18 cellular contexts compared by ENCODE assay signal in genomic region chr4:57055873-57056272, GRCh38. TPM values are rescaled to one million over a fixed set of nuclear protein-coding genes. Genes with fewer than 3 reads are reported as not detected.
DNase-seq lines count a peak whose midpoint lies in the region; ATAC-seq and TF ChIP-seq lines count a peak whose summit lies in the region.
"Had no signal": no experiment of that assay in that cellular context is flagged by ENCODE, and none has a peak within 500 bp of the region (broad histone marks: within the 10 kb centered on the region; RNA-seq: fewer than 3 reads in every experiment).

No MANE protein-coding gene starts in this region.

- in situ Hi-C loops in brain microvascular endothelial cell (cut with HindIII; ENCODE audit: low pct_ligation_motif_present, low sequenced_read_pairs) = no loop called here

- H2AK5ac ChIP-seq in trophoblast cell (ENCODE audit: low read length) = no peak overlapping the region

- no peaks in the 10 kb centered on the region for H3K27me3 ChIP-seq in brain microvascular endothelial cell (replicated peaks)
- no peaks in the 10 kb centered on the region for H3K27me3 ChIP-seq in trophoblast cell (ENCODE audit: insufficient read depth, low read length)
- H3K27me3 ChIP-seq in CD8-positive, alpha-beta memory T cell (ENCODE audit: insufficient read depth, low read length, poor library complexity, severe bottlenecking) = no peaks in the 10 kb centered on the region

- no peak for ATAC-seq in GM21825 (IDR thresholded peaks at IDR 0.05; ENCODE audit: unreplicated experiment)
- ATAC-seq: mucosa of descending colon; stimulated activated memory B cell treated with anti-CD40 and anti-IgM and Interleukin-4, amounts not matched to agents 10 μg/mL and 1 μg/mL and 100 μg/mL, for 72 hours had no signal

- H3K14ac ChIP-seq in trophoblast cell (ENCODE audit: low read length) = no peak overlapping the region

- H3K27ac ChIP-seq in brain microvascular endothelial cell = peak overlapping the region; percentile 41
- H3K27ac ChIP-seq in trophoblast cell (ENCODE audit: low read depth, low read length) = peak overlapping the region; percentile 100
- H3K27ac ChIP-seq in CD8-positive, alpha-beta memory T cell (ENCODE audit: low read depth, low read length) = no peak overlapping the region
- H3K27ac ChIP-seq: KMS-11 had no signal

- H2BK12ac ChIP-seq in trophoblast cell (ENCODE audit: low read length) = no peak overlapping the region

- CTCF ChIA-PET in CD8-positive, alpha-beta memory T cell (lab: Charles Lee) = no interaction called here

- H3K4me3 Mint-ChIP-seq in CD8-positive, alpha-beta memory T cell = no peak overlapping the region
- H3K4me3 Mint-ChIP-seq: activated naive CD4-positive, alpha-beta T cell treated with anti-CD3 and anti-CD28 coated beads, Interleukin-2, amount 50 U/mL, for 24 hours; stimulated activated memory B cell treated with anti-CD40 and anti-IgM and Interleukin-4, amounts not matched to agents 10 μg/mL and 1 μg/mL and 100 μg/mL, for 72 hours had no signal

- no peak overlapping the region for H3K4ac ChIP-seq in trophoblast cell (ENCODE audit: low read depth, low read length)

- no peak overlapping the region for H3K9ac ChIP-seq in trophoblast cell (ENCODE audit: low read length)
- H3K9ac ChIP-seq: KMS-11 had no signal

- no peak overlapping the region for H3K4me2 ChIP-seq in trophoblast cell (ENCODE audit: low read length)
- H3K4me2 ChIP-seq: KMS-11 had no signal

- H3K4me3 ChIP-seq in brain microvascular endothelial cell (ENCODE audit: low read depth, low read length) (no peak overlapping the region), trophoblast cell (ENCODE audit: low read depth, low read length) (no peak overlapping the region)
- H3K4me3 ChIP-seq in CD8-positive, alpha-beta memory T cell (ENCODE audit: low read length) = no peak overlapping the region
- H3K4me3 ChIP-seq: mucosa of descending colon had no signal

- H3K4me1 ChIP-seq in trophoblast cell (ENCODE audit: control insufficient read depth in 1 of 2, insufficient read depth in 2 of 2, low read length in 2 of 2) = peaks cover 21 to 23% of the 10 kb centered on the region in 2 experiments
- no peaks in the 10 kb centered on the region for H3K4me1 ChIP-seq in CD8-positive, alpha-beta memory T cell (ENCODE audit: insufficient read depth, low read length)

- peak overlapping the region; percentile 97 for H4K91ac ChIP-seq in trophoblast cell (ENCODE audit: low read depth, low read length)

- no peaks in the 10 kb centered on the region for H3K9me3 ChIP-seq in trophoblast cell (ENCODE audit: insufficient read depth, low read depth, low read length)
- no peaks in the 10 kb centered on the region for H3K9me3 ChIP-seq in CD8-positive, alpha-beta memory T cell (ENCODE audit: low read length)
- H3K9me3 ChIP-seq: mucosa of descending colon had no signal

- peak overlapping the region; percentile 84 for H2BK120ac ChIP-seq in trophoblast cell (ENCODE audit: insufficient read depth, low read length, poor library complexity)

- H3K9me3 Mint-ChIP-seq in CD8-positive, alpha-beta memory T cell = peaks cover 0 to 2% (median 0%) of the 10 kb centered on the region in 5 donors
- H3K9me3 Mint-ChIP-seq: activated naive CD4-positive, alpha-beta T cell treated with anti-CD3 and anti-CD28 coated beads, Interleukin-2, amount 50 U/mL, for 24 hours; stimulated activated memory B cell treated with anti-CD40 and anti-IgM and Interleukin-4, amounts not matched to agents 10 μg/mL and 1 μg/mL and 100 μg/mL, for 72 hours had no signal

- no peaks in the 10 kb centered on the region for H3K36me3 Mint-ChIP-seq in CD8-positive, alpha-beta memory T cell
- H3K36me3 Mint-ChIP-seq: activated naive CD4-positive, alpha-beta T cell treated with anti-CD3 and anti-CD28 coated beads, Interleukin-2, amount 50 U/mL, for 24 hours; stimulated activated memory B cell treated with anti-CD40 and anti-IgM and Interleukin-4, amounts not matched to agents 10 μg/mL and 1 μg/mL and 100 μg/mL, for 72 hours had no signal

- peak overlapping the region; percentile 89 for H2BK5ac ChIP-seq in trophoblast cell (ENCODE audit: low read depth, low read length, poor library complexity)

- DNase-seq in DMS79 (lab: John Stamatoyannopoulos, UW) (peak; percentile 6), brain microvascular endothelial cell (no peak), islet precursor cell (peak; percentile 95), trophoblast cell (no peak), SHP77 treated with DMSO at 0.1 percent for 48 hours (lab: John Stamatoyannopoulos, UW) (no peak)
- DNase-seq in activated T-cell treated with anti-CD3 and anti-CD28 coated beads, Interleukin-2, amount 50 U/mL, for 48 hours = no peak
- no peak for DNase-seq in CD8-positive, alpha-beta memory T cell
- DNase-seq: activated CD4-positive, alpha-beta T cell treated with anti-CD3 and anti-CD28 coated beads for 1 hour; activated CD8-positive, alpha-beta memory T cell treated with anti-CD3 and anti-CD28 coated beads, Interleukin-2, amount 50 U/mL, for 48 hours; COR-L47; mucosa of descending colon; NCI-H1436 treated with DMSO at 0.1 percent for 48 hours; NCI-H524 treated with DMSO at 0.1 percent for 48 hours had no signal

- peak overlapping the region; percentile 2 for H3K18ac ChIP-seq in trophoblast cell (ENCODE audit: low read length)

- peaks cover 70% of the 10 kb centered on the region for H3K36me3 ChIP-seq in brain microvascular endothelial cell (replicated peaks)
- H3K36me3 ChIP-seq in trophoblast cell (ENCODE audit: control insufficient read depth in 1 of 2, insufficient read depth in 2 of 2, low read length in 2 of 2) = peaks cover 8 to 14% of the 10 kb centered on the region in 2 experiments
- H3K36me3 ChIP-seq in CD8-positive, alpha-beta memory T cell (ENCODE audit: insufficient read depth, low read length) = no peaks in the 10 kb centered on the region

- H4K12ac ChIP-seq in trophoblast cell (ENCODE audit: low read depth, low read length) = no peak overlapping the region

- H3K79me1 ChIP-seq in trophoblast cell (ENCODE audit: low read length) = peaks cover 57% of the 10 kb centered on the region

- H3K23ac ChIP-seq in trophoblast cell (ENCODE audit: low read length) = no peak overlapping the region

- no peak overlapping the region for H3K27ac Mint-ChIP-seq in CD8-positive, alpha-beta memory T cell
- H3K27ac Mint-ChIP-seq: activated naive CD4-positive, alpha-beta T cell treated with anti-CD3 and anti-CD28 coated beads, Interleukin-2, amount 50 U/mL, for 24 hours; stimulated activated memory B cell treated with anti-CD40 and anti-IgM and Interleukin-4, amounts not matched to agents 10 μg/mL and 1 μg/mL and 100 μg/mL, for 72 hours had no signal

- no peak overlapping the region for H2AFZ ChIP-seq in trophoblast cell (ENCODE audit: insufficient read depth, low read length, poor library complexity)

- no peak for TF ChIP-seq CTCF in brain microvascular endothelial cell (IDR thresholded peaks at IDR 0.05; ENCODE audit: low read depth, low read length, missing control alignments)

- H3K4me1 Mint-ChIP-seq in CD8-positive, alpha-beta memory T cell = no peaks in the 10 kb centered on the region
- H3K4me1 Mint-ChIP-seq: activated naive CD4-positive, alpha-beta T cell treated with anti-CD3 and anti-CD28 coated beads, Interleukin-2, amount 50 U/mL, for 24 hours; stimulated activated memory B cell treated with anti-CD40 and anti-IgM and Interleukin-4, amounts not matched to agents 10 μg/mL and 1 μg/mL and 100 μg/mL, for 72 hours had no signal

- POLR2A ChIA-PET in CD8-positive, alpha-beta memory T cell (lab: Charles Lee) = no interaction called here

- no CpG with 5 or more reads among the region's 14 CpGs for WGBS in trophoblast cell (ENCODE audit: extremely low coverage, insufficient coverage, insufficient read length)

- H3K27me3 Mint-ChIP-seq in CD8-positive, alpha-beta memory T cell = peaks cover 24 to 53% of the 10 kb centered on the region in 2 donors

- H3K79me2 ChIP-seq in trophoblast cell (ENCODE audit: control insufficient read depth, insufficient read depth, low read length, poor library complexity) = peaks cover 15% of the 10 kb centered on the region

- no peak overlapping the region for H4K8ac ChIP-seq in trophoblast cell (ENCODE audit: low read depth, low read length)

RNA-seq across cellular contexts. Expression of gene IGFBP7, which starts 54.3 kb away (rescaled TPM):
- polyA plus RNA-seq in trophoblast cell (2013) = 821 and 869 TPM in 2 replicates
- total RNA-seq in CD8-positive, alpha-beta memory T cell = not detected
- not detected for polyA plus RNA-seq in CD8-positive, alpha-beta memory T cell
- total RNA-seq: A673 had no signal

Comparison
In these comparisons a context has a peak if more than half of its experiments do, and no peak if none do; other contexts are left out.
1. DNase-seq: peak in DMS79 (single experiment) and islet precursor cell (single experiment); none in brain microvascular endothelial cell (single experiment), trophoblast cell (0 of 2), SHP77 treated with DMSO at 0.1 percent for 48 hours (single experiment), activated T-cell treated with anti-CD3 and anti-CD28 coated beads, Interleukin-2, amount 50 U/mL, for 48 hours (0 of 2) and CD8-positive, alpha-beta memory T cell (0 of 5).